Comparison of ENCODE assay signal across 8 cellular contexts in the genomic region with DNA sequence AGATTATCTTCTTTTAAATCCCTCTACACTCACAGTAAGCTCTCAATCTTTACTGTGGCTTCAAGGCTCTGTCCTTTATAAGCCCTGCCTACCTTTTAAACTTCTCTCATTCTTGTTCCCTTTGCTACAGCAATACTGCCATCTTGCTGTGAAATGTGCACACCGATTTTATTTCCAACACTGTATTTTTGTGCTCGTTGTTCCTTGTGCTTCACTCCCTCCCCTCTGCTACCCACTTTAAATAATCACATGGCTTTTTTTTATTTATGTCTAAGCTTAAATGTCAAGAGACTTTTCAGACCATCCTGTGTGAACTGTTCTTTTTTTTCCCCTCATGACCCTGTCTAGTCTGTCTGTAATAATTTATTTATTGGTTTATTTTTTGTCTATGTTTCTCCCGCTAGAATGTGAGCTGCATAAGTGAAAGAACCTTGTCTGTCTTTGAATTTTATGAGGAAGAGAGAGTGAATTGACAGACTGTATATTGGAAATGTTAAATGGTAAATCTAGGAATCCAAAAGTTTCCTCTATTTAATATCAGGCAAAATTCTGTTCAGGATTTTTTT. TPM values are rescaled to one million over a fixed set of nuclear protein-coding genes. Genes with fewer than 3 reads are reported as not detected.
A peak's percentile ranks its signal among the peaks of the same experiment; 100 is the strongest.
DNase-seq lines count a peak whose midpoint lies in the region; ATAC-seq and TF ChIP-seq lines count a peak whose summit lies in the region.

No MANE protein-coding gene starts in this region.

- intact Hi-C loops in Right ventricle myocardium inferior (cut with DNase I) = loop anchor here (5.0 to 10.0 kb wide), 4 partner anchors 47 to 399 kb away; partner anchors contain the start of gene ABCD3
- intact Hi-C loops in cardiac septum (cut with DNase I) = loop anchor here (5.0 kb wide), 2 partner anchors 127 to 417 kb away; no protein-coding TSS in a partner anchor

- TF ChIP-seq CTCF in LNCaP clone FGC (IDR thresholded peaks at IDR 0.05; ENCODE audit: control insufficient read depth, extremely low read depth, insufficient read depth) = peak; percentile 69

- no peak overlapping the region for H3K4me3 ChIP-seq in LNCaP clone FGC (ENCODE audit: low read depth, low read length)

- no peak for DNase-seq in Right ventricle myocardium inferior (ENCODE audit: missing footprints)
- no peak for DNase-seq in cardiac septum (ENCODE audit: low spot score)
- DNase-seq in LNCaP clone FGC (ENCODE audit: low read depth) = peak; percentile 33
- peak; percentile 72 for DNase-seq in SW480 (ENCODE audit: low spot score)
- DNase-seq in foreskin melanocyte = peak; percentile 83
- peak; percentile 76 for DNase-seq in renal cortical epithelial cell (ENCODE audit: low read depth)
- no peak for DNase-seq in COR-L47 (lab: John Stamatoyannopoulos, UW)
- no peak for DNase-seq in OCI-M2 (lab: John Stamatoyannopoulos, UW; ENCODE audit: unreplicated experiment)

- peak; percentile 72 for ATAC-seq in Right ventricle myocardium inferior

RNA-seq across cellular contexts. Expression of gene ABCD3, which starts 45.7 kb away (rescaled TPM):
- total RNA-seq in Right ventricle myocardium inferior (69.0 TPM), cardiac septum (49.4 TPM), renal cortical epithelial cell (66.9 and 77.2 TPM in 2 replicates)

Comparison
In these comparisons a context has a peak if more than half of its experiments do, and no peak if none do; other contexts are left out.
1. DNase-seq: peak in LNCaP clone FGC (single experiment), SW480 (single experiment), foreskin melanocyte (single experiment) and renal cortical epithelial cell (single experiment); none in Right ventricle myocardium inferior (single experiment), cardiac septum (single experiment), COR-L47 (single experiment) and OCI-M2 (single experiment).